8 cellular contexts compared by ENCODE assay signal in the genomic region with DNA sequence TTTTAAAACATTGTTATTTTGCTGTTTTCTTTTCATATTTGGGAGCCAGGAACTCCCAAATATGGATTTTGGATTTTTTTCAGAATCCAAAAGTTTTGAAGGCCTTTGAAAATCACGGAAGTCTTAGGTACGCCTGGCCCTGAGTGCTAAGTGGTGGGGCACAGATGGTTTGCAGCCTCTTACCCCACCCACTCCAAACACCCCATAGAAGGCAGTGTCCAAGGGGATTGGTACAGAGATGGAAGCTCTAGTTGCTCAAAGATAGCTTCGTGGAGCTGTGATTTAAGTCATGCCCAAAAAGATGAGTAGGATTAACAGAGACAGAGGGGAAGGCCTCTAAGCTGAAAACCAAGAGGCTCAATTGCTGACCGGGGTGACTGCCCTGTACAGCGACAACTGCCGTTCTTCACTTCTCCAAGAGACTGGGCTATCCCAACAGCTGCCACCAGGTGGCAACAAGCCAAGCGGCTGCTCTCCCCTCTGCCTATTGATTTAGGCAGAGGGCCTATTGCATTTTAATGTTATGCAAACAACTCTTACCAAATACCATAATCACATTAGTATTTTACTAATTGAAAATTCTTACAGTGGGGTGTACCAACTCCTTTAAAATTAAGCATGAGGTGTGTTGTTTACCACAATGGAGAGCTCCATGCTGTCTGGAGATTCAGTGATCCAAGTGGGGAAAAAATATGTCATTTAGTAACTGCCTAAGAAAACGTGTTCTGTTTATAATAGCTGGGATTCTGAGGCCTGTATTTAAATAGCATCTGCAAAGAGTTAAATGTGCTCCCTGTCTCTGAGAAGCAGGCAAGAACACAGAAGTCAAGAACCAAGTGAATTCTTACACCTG.
A peak's percentile ranks its signal among the peaks of the same experiment; 100 is the strongest.
DNase-seq lines count a peak whose midpoint lies in the region; ATAC-seq and TF ChIP-seq lines count a peak whose summit lies in the region.

No MANE protein-coding gene starts in this region.

- peak; percentile 70 for ATAC-seq in HG03354 (IDR thresholded peaks at IDR 0.05; ENCODE audit: poor library complexity, severe bottlenecking, unreplicated experiment)
- no peak for ATAC-seq in GM18517 (IDR thresholded peaks at IDR 0.05; ENCODE audit: unreplicated experiment)

- POLR2A ChIA-PET in activated CD4-positive, alpha-beta memory T cell treated with anti-CD3 and anti-CD28 coated beads, Interleukin-2, amount 10 ng/mL, durations not matched to agents 7 days and 5 days (lab: Charles Lee), result interaction anchor here (0.9 kb wide), 1 partner anchor 381 kb away, joined by 4 read pairs; no protein-coding TSS in a partner anchor

- CTCF ChIA-PET in Calu3 (lab: Charles Lee), result interaction anchor here (0.8 to 1.4 kb wide), 5 partner anchors 10 to 384 kb away, joined by 3 to 7 read pairs (median 5); no protein-coding TSS in a partner anchor
- CTCF ChIA-PET in activated CD4-positive, alpha-beta memory T cell treated with anti-CD3 and anti-CD28 coated beads, Interleukin-2, amount 10 ng/mL, durations not matched to agents 7 days and 5 days (lab: Charles Lee), result interaction anchor here (0.7 to 4.7 kb wide), 20 partner anchors 9 to 525 kb away, joined by 3 to 52 read pairs (median 3); a partner anchor contains a TSS

- no peaks in the 10 kb centered on the region for H3K36me3 Mint-ChIP-seq in Calu3 (ENCODE audit: insufficient read depth, unreplicated experiment)
- H3K36me3 Mint-ChIP-seq in activated CD4-positive, alpha-beta memory T cell treated with anti-CD3 and anti-CD28 coated beads, Interleukin-2, amount 10 ng/mL, durations not matched to agents 7 days and 5 days (ENCODE audit: low read depth), result no peaks in the 10 kb centered on the region

- peak; percentile 93 for TF ChIP-seq CTCF in Calu3 (IDR thresholded peaks at IDR 0.05; ENCODE audit: unreplicated experiment)

- no TSS peak for BruUV-seq in Calu3 (replicated peaks; lab: Mats Ljungman, UMichigan)

- intact Hi-C loops in Calu3 (cut with micrococcal nuclease; ENCODE audit: unreplicated experiment), result loop anchor here (1.0 kb wide), 1 partner anchor 377 kb away; no protein-coding TSS in a partner anchor

- H3K9me3 Mint-ChIP-seq in Calu3 (ENCODE audit: low read depth, unreplicated experiment), result peaks cover 3% of the 10 kb centered on the region
- no peaks in the 10 kb centered on the region for H3K9me3 Mint-ChIP-seq in activated CD4-positive, alpha-beta memory T cell treated with anti-CD3 and anti-CD28 coated beads, Interleukin-2, amount 10 ng/mL, durations not matched to agents 7 days and 5 days

- no peaks in the 10 kb centered on the region for H3K27me3 Mint-ChIP-seq in Calu3 (ENCODE audit: unreplicated experiment)
- H3K27me3 Mint-ChIP-seq in activated CD4-positive, alpha-beta memory T cell treated with anti-CD3 and anti-CD28 coated beads, Interleukin-2, amount 10 ng/mL, durations not matched to agents 7 days and 5 days, result peaks cover 11% of the 10 kb centered on the region

- no peak overlapping the region for H3K27ac Mint-ChIP-seq in Calu3 (ENCODE audit: unreplicated experiment)
- no peak overlapping the region for H3K27ac Mint-ChIP-seq in activated CD4-positive, alpha-beta memory T cell treated with anti-CD3 and anti-CD28 coated beads, Interleukin-2, amount 10 ng/mL, durations not matched to agents 7 days and 5 days

- no peaks in the 10 kb centered on the region for H3K4me1 Mint-ChIP-seq in Calu3 (ENCODE audit: low read depth, unreplicated experiment)
- no peaks in the 10 kb centered on the region for H3K4me1 Mint-ChIP-seq in activated CD4-positive, alpha-beta memory T cell treated with anti-CD3 and anti-CD28 coated beads, Interleukin-2, amount 10 ng/mL, durations not matched to agents 7 days and 5 days

- no peak overlapping the region for H3K4me3 Mint-ChIP-seq in Calu3 (ENCODE audit: low read depth, unreplicated experiment)
- no peak overlapping the region for H3K4me3 Mint-ChIP-seq in activated CD4-positive, alpha-beta memory T cell treated with anti-CD3 and anti-CD28 coated beads, Interleukin-2, amount 10 ng/mL, durations not matched to agents 7 days and 5 days

- peak; percentile 92 for DNase-seq in Calu3
- peak; percentile 46 for DNase-seq in NCI-H82 treated with DMSO at 0.1 percent for 48 hours (lab: John Stamatoyannopoulos, UW; ENCODE audit: unreplicated experiment)
- DNase-seq in activated CD4-positive, alpha-beta memory T cell treated with anti-CD3 and anti-CD28 coated beads, Interleukin-2, amount 10 ng/mL, durations not matched to agents 7 days and 5 days, result peak; percentile 82
- DNase-seq in effector CD8-positive, alpha-beta T cell (lab: John Stamatoyannopoulos, UW), result peak; percentile 69
- peak; percentile 71 to 77 for DNase-seq in lung microvascular endothelial cell (ENCODE audit: low read depth in 2 of 2)
- peak; percentile 70 for DNase-seq in stimulated activated CD8-positive, alpha-beta memory T cell treated with anti-CD3 and anti-CD28 coated beads, Interleukin-15, amount 100 ng/mL, for 24 hours (ENCODE audit: low read depth)
